In the genomic region with DNA sequence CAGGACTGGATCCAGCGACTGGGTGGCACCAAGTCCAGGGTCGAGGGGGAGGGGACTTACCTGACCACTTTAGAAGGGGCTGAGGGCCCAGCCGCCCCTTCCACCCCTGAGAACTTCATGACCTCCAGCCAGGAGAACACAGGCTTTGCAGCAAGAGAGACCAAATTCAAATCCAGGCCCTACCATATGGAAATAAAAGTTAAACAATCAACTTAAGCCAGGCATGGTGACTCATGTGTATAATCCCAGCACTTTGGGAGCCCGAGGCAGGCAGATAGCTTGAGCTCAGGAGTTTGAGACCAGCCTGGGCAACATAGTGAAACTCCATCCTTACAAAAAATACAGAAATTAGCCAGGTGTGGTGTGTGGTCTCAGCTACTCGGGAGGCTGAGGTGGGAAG, we compare ENCODE assay signal across 22 cellular contexts.
DNase-seq lines count a peak whose midpoint lies in the region; ATAC-seq and TF ChIP-seq lines count a peak whose summit lies in the region.
"Had no signal": no experiment of that assay in that cellular context is flagged by ENCODE, and none has a peak within 500 bp of the region (broad histone marks: within the 10 kb centered on the region; RNA-seq: fewer than 3 reads in every experiment).

No MANE protein-coding gene starts in this region.

- intact Hi-C loops in activated naive CD4-positive, alpha-beta T cell treated with anti-CD3 and anti-CD28 coated beads for 36 hours (cut with micrococcal nuclease) = loop anchor here (5.0 kb wide), 1 partner anchor 49 kb away; no protein-coding TSS in a partner anchor

- no peaks in the 10 kb centered on the region for H3K27me3 Mint-ChIP-seq in activated naive CD4-positive, alpha-beta T cell treated with anti-CD3 and anti-CD28 coated beads for 36 hours (ENCODE audit: low read depth)

- no peaks in the 10 kb centered on the region for H3K9me2 ChIP-seq in SK-N-SH

- H4K20me1 ChIP-seq in SK-N-SH (ENCODE audit: insufficient read depth) = no peaks in the 10 kb centered on the region

- H3K4me1 ChIP-seq in SK-N-SH (ENCODE audit: control insufficient read depth in 1 of 2, insufficient read depth in 2 of 2, low read depth in 1 of 2, low read length in 1 of 2) = peaks cover 37 to 57% of the 10 kb centered on the region in 2 experiments
- peaks cover 29% of the 10 kb centered on the region for H3K4me1 ChIP-seq in adipocyte (ENCODE audit: control insufficient read depth, insufficient read depth, low read length)
- H3K4me1 ChIP-seq: SJCRH30 had no signal

- TF ChIP-seq RAD21 in SK-N-SH (IDR thresholded peaks at IDR 0.05; ENCODE audit: low read length) = no peak

- H3K9ac ChIP-seq in SK-N-SH (no peak overlapping the region), adipocyte (ENCODE audit: low read length) (no peak overlapping the region)

- no peak overlapping the region for H3K4me3 ChIP-seq in SK-N-SH (ENCODE audit: low read depth in 2 of 2, low read length in 1 of 2)
- H3K4me3 ChIP-seq in adipocyte (ENCODE audit: low read length) = no peak overlapping the region
- H3K4me3 ChIP-seq in fibroblast of mammary gland (ENCODE audit: control insufficient read depth, low read depth, low read length) = no peak overlapping the region
- H3K4me3 ChIP-seq: adrenal gland, gastroesophageal sphincter, SJCRH30, thoracic aorta had no signal

- H3K9me3 ChIP-seq in SK-N-SH = no peaks in the 10 kb centered on the region
- H3K9me3 ChIP-seq in adipocyte (ENCODE audit: control insufficient read depth, low read length) = no peaks in the 10 kb centered on the region
- H3K9me3 ChIP-seq: adrenal gland, gastroesophageal sphincter, SJCRH30, thoracic aorta had no signal

- H3K36me3 Mint-ChIP-seq in activated naive CD4-positive, alpha-beta T cell treated with anti-CD3 and anti-CD28 coated beads for 36 hours (ENCODE audit: low read depth) = no peaks in the 10 kb centered on the region

- H3K36me3 ChIP-seq in SK-N-SH (replicated peaks in 1 of 2; ENCODE audit: control insufficient read depth in 1 of 2, insufficient read depth in 2 of 2, low read length in 1 of 2) (no peaks in the 10 kb centered on the region), adipocyte (ENCODE audit: control insufficient read depth, insufficient read depth, low read length, severe bottlenecking) (no peaks in the 10 kb centered on the region)
- H3K36me3 ChIP-seq: adrenal gland, gastroesophageal sphincter, SJCRH30, thoracic aorta had no signal

- 54% methylated on average over 5 of the region's 5 CpGs for WGBS in SK-N-SH (ENCODE audit: low lambda C conversion rate)

- no peaks in the 10 kb centered on the region for H3K27me3 ChIP-seq in SK-N-SH (ENCODE audit: insufficient read depth)
- H3K27me3 ChIP-seq in adipocyte (replicated peaks; ENCODE audit: control insufficient read depth, insufficient read depth, low read length) = no peaks in the 10 kb centered on the region
- H3K27me3 ChIP-seq: gastroesophageal sphincter, SJCRH30 had no signal

- H2AFZ ChIP-seq in SK-N-SH (ENCODE audit: low read depth) = no peak overlapping the region

- H3K79me2 ChIP-seq in SK-N-SH (ENCODE audit: insufficient read depth) = no peaks in the 10 kb centered on the region

- CTCF ChIA-PET in SK-N-SH (lab: Yijun Ruan, JAX) = interaction anchor here (0.7 kb wide), 1 partner anchor 364 kb away, joined by 4 read pairs; no protein-coding TSS in a partner anchor
- CTCF ChIA-PET in activated naive CD4-positive, alpha-beta T cell treated with anti-CD3 and anti-CD28 coated beads for 36 hours (lab: Charles Lee) = no interaction called here

- TF ChIP-seq CTCF in SK-N-SH (IDR thresholded peaks at IDR 0.05) = no peak
- no peak for TF ChIP-seq CTCF in fibroblast of mammary gland (conservative IDR thresholded peaks at IDR 0.05; ENCODE audit: control insufficient read depth, insufficient read depth, low read depth, low read length)

- TF ChIP-seq EP300 in SK-N-SH (IDR thresholded peaks at IDR 0.05; ENCODE audit: borderline replicate concordance in 1 of 2, low read depth in 1 of 2, low read length in 1 of 2) = no peak

- POLR2A ChIA-PET in SK-N-SH (lab: Yijun Ruan, JAX) = no interaction called here

- H3K4me3 Mint-ChIP-seq in activated naive CD4-positive, alpha-beta T cell treated with anti-CD3 and anti-CD28 coated beads for 36 hours = no peak overlapping the region
- H3K4me3 Mint-ChIP-seq: central memory CD8-positive, alpha-beta T cell; T-helper 2 cell treated with Interferon-gamma antibody and Interleukin-4, amounts not matched to agents 5 μg/mL and 100 μg/mL, for 36 hours had no signal

- peak overlapping the region in 1 of 2 experiments; percentile 87; a peak in 2 of 4 replicates for H3K27ac ChIP-seq in SK-N-SH (ENCODE audit: low read depth in 2 of 2, low read length in 1 of 2)
- H3K27ac ChIP-seq: adrenal gland, C4-2B, gastroesophageal sphincter, SJCRH30, thoracic aorta had no signal

- H3K27ac Mint-ChIP-seq in activated naive CD4-positive, alpha-beta T cell treated with anti-CD3 and anti-CD28 coated beads for 36 hours = no peak overlapping the region
- H3K27ac Mint-ChIP-seq: activated T-helper 2 cell treated with anti-CD3 and anti-CD28 coated beads, Interferon-gamma antibody, Interleukin-2, Interleukin-4, amounts not matched to agents 10 μg/mL and 5 μg/mL and 100 μg/mL, durations not matched to agents 14 hours and 24 hours and 36 hours; T-helper 2 cell treated with Interferon-gamma antibody and Interleukin-4, amounts not matched to agents 5 μg/mL and 100 μg/mL, for 36 hours had no signal

- no peak for ATAC-seq in SK-N-SH treated with all-trans-retinoic acid at 6 μM for 48 hours
- ATAC-seq: activated CD4-positive, CD25-positive, alpha-beta regulatory T cell treated with anti-CD3 and anti-CD28 coated beads, Interleukin-2, amount 50 U/mL, for 24 hours; gastroesophageal sphincter had no signal

- DNase-seq in SK-N-SH (no peak), adipocyte (ENCODE audit: low read depth) (peak; percentile 51), fibroblast of mammary gland (ENCODE audit: low read depth) (peak; percentile 54), NCI-H446 (lab: John Stamatoyannopoulos, UW) (no peak), NCI-H2107 treated with DMSO at 0.1 percent for 48 hours (lab: John Stamatoyannopoulos, UW; ENCODE audit: unreplicated experiment) (no peak)
- DNase-seq in activated naive CD4-positive, alpha-beta T cell treated with anti-CD3 and anti-CD28 coated beads for 36 hours = no peak
- no peak for DNase-seq in activated CD4-positive, alpha-beta T cell treated with anti-CD3 and anti-CD28 coated beads for 1 hour
- DNase-seq: 8988T; adrenal gland; effector CD8-positive, alpha-beta T cell; MV-4-11; NCI-H2081 treated with DMSO at 0.1 percent for 48 hours; NCI-H524 treated with DMSO at 0.1 percent for 48 hours; SJCRH30 had no signal

- no peaks in the 10 kb centered on the region for H3K9me3 Mint-ChIP-seq in activated naive CD4-positive, alpha-beta T cell treated with anti-CD3 and anti-CD28 coated beads for 36 hours
- H3K9me3 Mint-ChIP-seq: activated T-helper 2 cell treated with anti-CD3 and anti-CD28 coated beads, Interferon-gamma antibody, Interleukin-2, Interleukin-4, amounts not matched to agents 10 μg/mL and 5 μg/mL and 100 μg/mL, durations not matched to agents 14 hours and 24 hours and 36 hours; central memory CD8-positive, alpha-beta T cell; T-helper 2 cell treated with Interferon-gamma antibody and Interleukin-4, amounts not matched to agents 5 μg/mL and 100 μg/mL, for 36 hours had no signal

- H3F3A ChIP-seq in SK-N-SH (replicated peaks; ENCODE audit: insufficient read depth) = peaks cover 31% of the 10 kb centered on the region

- peak overlapping the region; percentile 39 for H3K4me2 ChIP-seq in SK-N-SH

- no peaks in the 10 kb centered on the region for H3K4me1 Mint-ChIP-seq in activated naive CD4-positive, alpha-beta T cell treated with anti-CD3 and anti-CD28 coated beads for 36 hours (ENCODE audit: low read depth)
- H3K4me1 Mint-ChIP-seq: central memory CD8-positive, alpha-beta T cell had no signal

TF ChIP-seq in SK-N-SH, 30 proteins besides CTCF, POLR2A, EP300 and RAD21 (continues in another document):
- TF ChIP-seq NRF1 (IDR thresholded peaks at IDR 0.05; ENCODE audit: low read depth, low read length) (no peak), FOSL2 (IDR thresholded peaks at IDR 0.05; ENCODE audit: borderline replicate concordance, low read depth) (peak; percentile 27; the same call in 1 of the 2 replicates), POLR2AphosphoS5 (IDR thresholded peaks at IDR 0.05; ENCODE audit: low read depth, low read length) (no peak), IRF3 (IDR thresholded peaks at IDR 0.05; ENCODE audit: low read depth, low read length) (no peak)
- TF ChIP-seq, protein P1, sequence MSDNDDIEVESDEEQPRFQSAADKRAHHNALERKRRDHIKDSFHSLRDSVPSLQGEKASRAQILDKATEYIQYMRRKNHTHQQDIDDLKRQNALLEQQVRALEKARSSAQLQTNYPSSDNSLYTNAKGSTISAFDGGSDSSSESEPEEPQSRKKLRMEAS (IDR thresholded peaks at IDR 0.05; ENCODE audit: low read depth) = no peak

TF ChIP-seq in SK-N-SH treated with all-trans-retinoic acid at 6 μM for 48 hours, 23 proteins besides CTCF, POLR2A, EP300 and RAD21 (continues in another document):
- no peak for TF ChIP-seq ISL1 (CRISPR knock-in tag; IDR thresholded peaks at IDR 0.05)
- TF ChIP-seq ZFP30 (CRISPR knock-in tag; IDR thresholded peaks at IDR 0.05) = no peak
- TF ChIP-seq POU6F1 (CRISPR knock-in tag; IDR thresholded peaks at IDR 0.05; ENCODE audit: borderline replicate concordance, low read depth) = no peak
- no peak for TF ChIP-seq ZFP3 (CRISPR knock-in tag; IDR thresholded peaks at IDR 0.05)

Comparison
In these comparisons a context has a peak if more than half of its experiments do, and no peak if none do; other contexts are left out.
1. DNase-seq: peak in adipocyte (single experiment) and fibroblast of mammary gland (single experiment); none in SK-N-SH (single experiment), activated naive CD4-positive, alpha-beta T cell treated with anti-CD3 and anti-CD28 coated beads for 36 hours (single experiment), activated CD4-positive, alpha-beta T cell treated with anti-CD3 and anti-CD28 coated beads for 1 hour (single experiment), NCI-H446 (0 of 2) and NCI-H2107 treated with DMSO at 0.1 percent for 48 hours (single experiment).